ENCODE assay signal across 1 cellular context in the genomic region with DNA sequence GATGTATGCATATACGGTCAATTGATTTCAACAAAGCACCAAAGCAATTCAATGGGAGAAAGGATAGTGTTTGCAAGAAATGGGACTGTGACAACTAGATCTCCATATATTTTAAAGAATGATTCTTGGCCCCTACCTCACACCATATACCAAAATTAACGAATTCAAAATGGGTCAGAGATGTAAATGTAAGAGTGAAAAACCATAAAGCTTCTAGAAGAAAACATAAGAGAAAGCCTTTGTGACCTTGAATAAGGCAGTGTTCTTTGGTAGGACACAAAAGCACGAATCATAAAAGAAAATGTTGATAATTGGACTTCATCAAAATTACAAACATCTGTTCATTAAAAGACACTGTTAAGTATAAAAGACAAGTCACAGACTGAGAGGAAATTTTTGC.
TF ChIP-seq lines count a peak whose summit lies in the region.

No MANE protein-coding gene starts in this region.

TF ChIP-seq in SK-N-SH, 30 proteins besides CTCF, POLR2A, EP300 and RAD21 (continued from another document):
- no peak for TF ChIP-seq NFIC (IDR thresholded peaks at IDR 0.05; ENCODE audit: borderline replicate concordance)
- no peak for TF ChIP-seq YY1 (IDR thresholded peaks at IDR 0.05; ENCODE audit: low read depth)
- TF ChIP-seq TAF1 (IDR thresholded peaks at IDR 0.05; ENCODE audit: borderline replicate concordance, low read depth, low read length): no peak
- no peak for TF ChIP-seq SMC3 (IDR thresholded peaks at IDR 0.05; ENCODE audit: low read depth, low read length)
- TF ChIP-seq POLR2AphosphoS5 (IDR thresholded peaks at IDR 0.05; ENCODE audit: low read depth, low read length): no peak
- TF ChIP-seq RCOR1 (IDR thresholded peaks at IDR 0.05; ENCODE audit: low read length): no peak
- TF ChIP-seq MAX (IDR thresholded peaks at IDR 0.05; ENCODE audit: low read depth): no peak
- TF ChIP-seq FOXM1 (IDR thresholded peaks at IDR 0.05; ENCODE audit: low read depth): no peak
- TF ChIP-seq TEAD4 (IDR thresholded peaks at IDR 0.05; ENCODE audit: borderline replicate concordance, insufficient read depth): no peak
- no peak for TF ChIP-seq RXRA (IDR thresholded peaks at IDR 0.05; ENCODE audit: borderline replicate concordance, low read depth)
- TF ChIP-seq MXI1 (IDR thresholded peaks at IDR 0.05; ENCODE audit: low read depth, low read length): no peak
- TF ChIP-seq ZBTB33 (IDR thresholded peaks at IDR 0.05; ENCODE audit: borderline replicate concordance, low read depth): no peak
